In genomic region chr2:68811364-68811763, GRCh38 we compare ENCODE assay signal across 11 cellular contexts. TPM values are rescaled to one million over a fixed set of nuclear protein-coding genes. Genes with fewer than 3 reads are reported as not detected.
DNase-seq lines count a peak whose midpoint lies in the region; ATAC-seq and TF ChIP-seq lines count a peak whose summit lies in the region.
"Had no signal": no experiment of that assay in that cellular context is flagged by ENCODE, and none has a peak within 500 bp of the region (broad histone marks: within the 10 kb centered on the region; RNA-seq: fewer than 3 reads in every experiment).

No MANE protein-coding gene starts in this region.

- no peaks in the 10 kb centered on the region for H3K36me3 ChIP-seq in PC-9 (ENCODE audit: low read depth)

- H3K4me3 ChIP-seq in PC-9: no peak overlapping the region

- POLR2A ChIA-PET in PC-9 (lab: Charles Lee; ENCODE audit: unreplicated experiment): interaction anchor here (0.7 kb wide), 1 partner anchor 463 kb away, joined by 9 read pairs; no protein-coding TSS in a partner anchor

- H3K27me3 Mint-ChIP-seq in T-helper 17 cell: no peaks in the 10 kb centered on the region

- no peaks in the 10 kb centered on the region for H3K79me2 ChIP-seq in PC-9 (ENCODE audit: low read depth)

- peaks cover 21% of the 10 kb centered on the region for H3K4me1 Mint-ChIP-seq in T-helper 17 cell

- no peak overlapping the region for H3K27ac ChIP-seq in PC-9

- H3K4me2 ChIP-seq in PC-9: no peak overlapping the region

- no peaks in the 10 kb centered on the region for H4K20me1 ChIP-seq in PC-9 (ENCODE audit: insufficient read depth)

- TF ChIP-seq CTCF in PC-9 (conservative IDR thresholded peaks at IDR 0.05): no peak

- H3K27me3 ChIP-seq in PC-9 (ENCODE audit: insufficient read depth, low read depth): no peaks in the 10 kb centered on the region; the same call in 1 of the 2 replicates

- BruUV-seq in PC-9 (replicated peaks; lab: Mats Ljungman, UMichigan): no TSS peak

- peaks cover 20% of the 10 kb centered on the region for H3K36me3 Mint-ChIP-seq in T-helper 17 cell (ENCODE audit: low read depth)

- H3K9me2 ChIP-seq in PC-9 (ENCODE audit: insufficient read depth): no peaks in the 10 kb centered on the region

- H3F3A ChIP-seq in PC-9 (ENCODE audit: insufficient read depth, low read depth): no peaks in the 10 kb centered on the region

- H3K9me3 ChIP-seq in T-helper 17 cell (ENCODE audit: control insufficient read depth, low read length, poor library complexity, severe bottlenecking) (no peaks in the 10 kb centered on the region), PC-9 (ENCODE audit: insufficient read depth, low read depth) (no peaks in the 10 kb centered on the region)

- no peaks in the 10 kb centered on the region for H3K4me1 ChIP-seq in PC-9 (replicated peaks; ENCODE audit: insufficient read depth)

- peak overlapping the region; percentile 92 for H3K27ac Mint-ChIP-seq in T-helper 17 cell

- intact Hi-C loops in PC-9 (cut with micrococcal nuclease; ENCODE audit: unreplicated experiment): no loop called here

- CTCF ChIA-PET in PC-9 (lab: Charles Lee): no interaction called here

- ATAC-seq in T-helper 17 cell (no peak), HG03378 (IDR thresholded peaks at IDR 0.05; ENCODE audit: unreplicated experiment) (no peak)
- ATAC-seq: activated T-cell treated with anti-CD3 and anti-CD28 coated beads, Interleukin-2, amount 50 U/mL, for 4 hours had no signal

- DNase-seq in EL: peak; percentile 73
- no peak for DNase-seq in T-helper 17 cell
- DNase-seq in fibroblast of gingiva (ENCODE audit: low read depth): peak; percentile 24
- DNase-seq in pulmonary artery endothelial cell (ENCODE audit: low read depth, low spot score): peak; percentile 66
- no peak for DNase-seq in T1000 (lab: John Stamatoyannopoulos, UW)
- no peak for DNase-seq in PC-9
- DNase-seq in DMS53 (lab: John Stamatoyannopoulos, UW): no peak
- DNase-seq: activated T-cell treated with anti-CD3 and anti-CD28 coated beads, Interleukin-2, amount 50 U/mL, for 4 hours; NCI-H1436 had no signal

- no peak overlapping the region for H3K4me3 Mint-ChIP-seq in T-helper 17 cell
- H3K4me3 Mint-ChIP-seq: activated T-cell treated with anti-CD3 and anti-CD28 coated beads, Interleukin-2, amount 50 U/mL, for 4 hours had no signal

- no peak overlapping the region for H2AFZ ChIP-seq in PC-9

RNA-seq across cellular contexts. Expression of gene BMP10, which starts 59.8 kb away (rescaled TPM):
- total RNA-seq in T-helper 17 cell: not detected
- total RNA-seq in pulmonary artery endothelial cell: not detected in 2 replicates
- total RNA-seq in PC-9 (2021): not detected in 2 replicates
- total RNA-seq: activated T-cell treated with anti-CD3 and anti-CD28 coated beads, Interleukin-2, amount 50 U/mL, for 4 hours; frontal cortex had no signal

Comparison
In these comparisons a context has a peak if more than half of its experiments do, and no peak if none do; other contexts are left out.
1. DNase-seq: peak in EL (single experiment), fibroblast of gingiva (single experiment) and pulmonary artery endothelial cell (single experiment); none in T-helper 17 cell (0 of 3), T1000 (single experiment), PC-9 (0 of 2) and DMS53 (single experiment).